In the genomic region with DNA sequence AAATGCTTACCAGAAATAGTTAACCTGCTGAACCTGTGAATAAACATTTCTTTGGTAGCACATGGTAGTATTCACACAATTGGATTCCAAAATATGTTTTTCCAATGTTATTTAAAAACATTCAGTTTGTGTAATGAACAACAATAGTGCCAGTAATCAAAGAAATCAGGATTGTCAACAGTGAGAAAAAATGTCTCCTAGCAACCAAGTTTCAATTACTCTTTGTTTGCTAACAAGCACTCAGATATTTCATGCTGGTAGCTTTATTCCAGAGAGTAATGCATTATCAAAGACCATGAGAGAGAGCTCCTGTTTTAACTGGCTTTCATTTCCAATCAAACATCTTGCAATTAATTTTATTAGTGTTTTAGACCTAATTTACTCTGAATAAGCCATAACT, we compare ENCODE assay signal across 25 cellular contexts.
DNase-seq lines count a peak whose midpoint lies in the region; ATAC-seq, FAIRE-seq and TF ChIP-seq lines count a peak whose summit lies in the region.
"Had no signal": no experiment of that assay in that cellular context is flagged by ENCODE, and none has a peak within 500 bp of the region (broad histone marks: within the 10 kb centered on the region; RNA-seq: fewer than 3 reads in every experiment).

No MANE protein-coding gene starts in this region.

- intact Hi-C loops in pancreas (cut with DNase I) (no loop called here), esophagus squamous epithelium (cut with DNase I) (no loop called here)

- no peaks in the 10 kb centered on the region for H3K9me3 ChIP-seq in pancreas
- no peaks in the 10 kb centered on the region for H3K9me3 ChIP-seq in esophagus squamous epithelium
- H3K9me3 ChIP-seq: BLaER1, stomach, upper lobe of left lung had no signal

- H3K27ac ChIP-seq in pancreas (no peak overlapping the region), esophagus squamous epithelium (no peak overlapping the region)
- H3K27ac ChIP-seq: 22Rv1, BLaER1, cardiac muscle cell, parathyroid adenoma, stomach, upper lobe of left lung had no signal

- peak; percentile 89 to 95 (median 93) for ATAC-seq in pancreas
- ATAC-seq: activated CD4-positive, alpha-beta T cell treated with anti-CD3 and anti-CD28 coated beads for 36 hours; activated CD8-positive, alpha-beta memory T cell treated with anti-CD3 and anti-CD28 coated beads, Interleukin-2, amount 10 ng/mL, durations not matched to agents 7 days and 5 days; activated naive CD8-positive, alpha-beta T cell treated with anti-CD3 and anti-CD28 coated beads, Interleukin-2, amount 50 U/mL, for 24 hours; esophagus mucosa; K562 had no signal

- H3K27me3 ChIP-seq in pancreas = no peaks in the 10 kb centered on the region
- no peaks in the 10 kb centered on the region for H3K27me3 ChIP-seq in esophagus squamous epithelium
- H3K27me3 ChIP-seq: BLaER1, cardiac muscle cell, stomach, upper lobe of left lung had no signal

- DNase-seq in DMS153 (lab: John Stamatoyannopoulos, UW) (peak; percentile 11), DMS153 treated with DMSO at 0.1 percent for 48 hours (lab: John Stamatoyannopoulos, UW; ENCODE audit: unreplicated experiment) (no peak), NCI-H345 (lab: John Stamatoyannopoulos, UW) (peak; percentile 21), fibroblast of peridontal ligament (ENCODE audit: extremely low read depth) (peak; percentile 7), pancreas (no peak), amniotic stem cell (lab: John Stamatoyannopoulos, UW) (no peak), HuH-7 (ENCODE audit: low spot score) (no peak), esophagus squamous epithelium (lab: John Stamatoyannopoulos, UW) (no peak)
- DNase-seq: activated CD4-positive, alpha-beta T cell treated with anti-CD3 and anti-CD28 coated beads for 36 hours; activated CD8-positive, alpha-beta memory T cell treated with anti-CD3 and anti-CD28 coated beads, Interleukin-2, amount 10 ng/mL, durations not matched to agents 7 days and 5 days; activated naive CD8-positive, alpha-beta T cell treated with anti-CD3 and anti-CD28 coated beads, Interleukin-2, amount 50 U/mL, for 24 hours; head of caudate nucleus; naive B cell; NCI-H446; stimulated activated CD4-positive, alpha-beta T cell treated with anti-CD3 and anti-CD28 coated beads, Interleukin-1b, Interleukin-23, amount 100 ng/mL, for 48 hours; stomach; upper lobe of left lung had no signal

- FAIRE-seq in pancreas (lab: Jason Lieb, UNC) = no peak
- FAIRE-seq: GM12892, H1, K562 had no signal

- no peak for TF ChIP-seq POLR2A in esophagus squamous epithelium (IDR thresholded peaks at IDR 0.05)

- no peaks in the 10 kb centered on the region for H3K36me3 ChIP-seq in pancreas
- no peaks in the 10 kb centered on the region for H3K36me3 ChIP-seq in esophagus squamous epithelium
- H3K36me3 ChIP-seq: BLaER1, cardiac muscle cell, stomach, upper lobe of left lung had no signal

- H3K4me3 ChIP-seq in pancreas (no peak overlapping the region), esophagus squamous epithelium (no peak overlapping the region)
- H3K4me3 ChIP-seq: BLaER1, cardiac muscle cell, K562, stomach, upper lobe of left lung had no signal

- TF ChIP-seq CTCF in pancreas (IDR thresholded peaks at IDR 0.05) = no peak
- no peak for TF ChIP-seq CTCF in esophagus squamous epithelium (IDR thresholded peaks at IDR 0.05)

- H3K4me1 ChIP-seq in pancreas = peaks cover 3 to 16% (median 8%) of the 10 kb centered on the region in 3 donors
- peaks cover 0 to 9% (median 2%) of the 10 kb centered on the region in 3 donors for H3K4me1 ChIP-seq in esophagus squamous epithelium
- H3K4me1 ChIP-seq: BLaER1, parathyroid adenoma, upper lobe of left lung had no signal

Comparison
In these comparisons a context has a peak if more than half of its experiments do, and no peak if none do; other contexts are left out.
1. DNase-seq: peak in DMS153 (single experiment), NCI-H345 (single experiment) and fibroblast of peridontal ligament (single experiment); none in DMS153 treated with DMSO at 0.1 percent for 48 hours (single experiment), pancreas (0 of 6), amniotic stem cell (single experiment), HuH-7 (single experiment) and esophagus squamous epithelium (single experiment).